28 cellular contexts compared by ENCODE assay signal in genomic region chr4:105786748-105787147, GRCh38.
"Had no signal": no experiment of that assay in that cellular context is flagged by ENCODE, and none has a peak within 500 bp of the region (broad histone marks: within the 10 kb centered on the region; RNA-seq: fewer than 3 reads in every experiment).

No MANE protein-coding gene starts in this region.

- H3K9me3 Mint-ChIP-seq: dendritic cell treated with granulocyte-macrophage colony-stimulating factor and Interleukin-4, amounts not matched to agents 40 ng/mL and 50 ng/mL, for 4 days; endodermal cell had no signal

- H3K27ac Mint-ChIP-seq: dendritic cell treated with granulocyte-macrophage colony-stimulating factor and Interleukin-4, amounts not matched to agents 40 ng/mL and 50 ng/mL, for 4 days; endodermal cell had no signal

- DNase-seq: colonic mucosa; cortex of kidney; dermis blood vessel endothelial cell; dorsolateral prefrontal cortex; effector CD4-positive, alpha-beta T cell; effector CD8-positive, alpha-beta T cell; effector memory CD4-positive, alpha-beta T cell; endodermal cell; esophagus squamous epithelium; foreskin fibroblast; foreskin keratinocyte; foreskin melanocyte; gastrocnemius medialis; glutamatergic neuron; head of caudate nucleus; heart left ventricle; heart right ventricle had no signal

- H3K36me3 ChIP-seq: colonic mucosa, esophagus muscularis mucosa, esophagus squamous epithelium, gastrocnemius medialis, gastroesophageal sphincter, heart left ventricle, heart right ventricle had no signal

- H3K9me3 ChIP-seq: colonic mucosa, esophagus muscularis mucosa, esophagus squamous epithelium, gastrocnemius medialis, gastroesophageal sphincter, heart left ventricle, heart right ventricle had no signal

- H3K4me2 ChIP-seq: hepatocyte had no signal

- H3K27ac ChIP-seq: colonic mucosa, coronary artery, dorsolateral prefrontal cortex, epithelial cell of prostate, esophagus muscularis mucosa, esophagus squamous epithelium, foreskin keratinocyte, gastrocnemius medialis, gastroesophageal sphincter, heart left ventricle, heart right ventricle, hepatocyte had no signal

- H3K27me3 ChIP-seq: colonic mucosa, dorsolateral prefrontal cortex, esophagus muscularis mucosa, esophagus squamous epithelium, foreskin keratinocyte, gastrocnemius medialis, gastroesophageal sphincter, heart left ventricle, heart right ventricle, hepatocyte had no signal

- H3K4me3 Mint-ChIP-seq: dendritic cell treated with granulocyte-macrophage colony-stimulating factor and Interleukin-4, amounts not matched to agents 40 ng/mL and 50 ng/mL, for 4 days; endodermal cell had no signal

- H2AFZ ChIP-seq: hepatocyte had no signal

- FAIRE-seq: colon, endometrium, endothelial cell of umbilical vein, frontal cortex had no signal

- H3K4me1 Mint-ChIP-seq: endodermal cell had no signal

- H3K79me2 ChIP-seq: hepatocyte had no signal

- H3K27me3 Mint-ChIP-seq: dendritic cell treated with granulocyte-macrophage colony-stimulating factor and Interleukin-4, amounts not matched to agents 40 ng/mL and 50 ng/mL, for 4 days had no signal

- H3K4me1 ChIP-seq: colonic mucosa, esophagus squamous epithelium, foreskin keratinocyte, gastrocnemius medialis, gastroesophageal sphincter had no signal

- ATAC-seq: esophagus mucosa, foreskin keratinocyte, gastrocnemius medialis, gastroesophageal sphincter, heart left ventricle, heart right ventricle had no signal

- H3K4me3 ChIP-seq: colonic mucosa, coronary artery, dorsolateral prefrontal cortex, esophagus muscularis mucosa, esophagus squamous epithelium, gastrocnemius medialis, gastroesophageal sphincter, heart left ventricle, heart right ventricle, hepatocyte had no signal
